In genomic region chr5:137599479-137599878, GRCh38 we compare ENCODE assay signal across 22 cellular contexts.
DNase-seq lines count a peak whose midpoint lies in the region; ATAC-seq and TF ChIP-seq lines count a peak whose summit lies in the region.
"Had no signal": no experiment of that assay in that cellular context is flagged by ENCODE, and none has a peak within 500 bp of the region (broad histone marks: within the 10 kb centered on the region; RNA-seq: fewer than 3 reads in every experiment).

No MANE protein-coding gene starts in this region.

- no CpG with 5 or more reads among the region's 6 CpGs for WGBS in neuronal stem cell (ENCODE audit: extremely low coverage in 2 of 2, insufficient read length in 2 of 2, insufficient replicate concordance in 1 of 2), 2 donors
- 85 to 89% methylated on average over 1 to 6 of the region's 6 CpGs for WGBS in endodermal cell (ENCODE audit: insufficient coverage in 1 of 2, insufficient read length in 1 of 2), 2 experiments

- H2AFZ ChIP-seq in neuronal stem cell (ENCODE audit: low read length), result no peak overlapping the region

- no peaks in the 10 kb centered on the region for H3K9me3 Mint-ChIP-seq in activated CD8-positive, alpha-beta T cell treated with anti-CD3 and anti-CD28 coated beads for 36 hours
- H3K9me3 Mint-ChIP-seq in endodermal cell, result no peaks in the 10 kb centered on the region
- H3K9me3 Mint-ChIP-seq: CD4-positive, alpha-beta memory T cell; CD8-positive, alpha-beta memory T cell had no signal

- no peaks in the 10 kb centered on the region for H3K36me3 Mint-ChIP-seq in activated CD8-positive, alpha-beta T cell treated with anti-CD3 and anti-CD28 coated beads for 36 hours (ENCODE audit: low read depth)
- H3K36me3 Mint-ChIP-seq in endodermal cell (ENCODE audit: low read depth), result no peaks in the 10 kb centered on the region
- H3K36me3 Mint-ChIP-seq: CD14-positive monocyte; CD4-positive, alpha-beta memory T cell; CD4-positive, CD25-positive, alpha-beta regulatory T cell; CD8-positive, alpha-beta memory T cell had no signal

- no peaks in the 10 kb centered on the region for H3K9me3 ChIP-seq in HEK293 (ENCODE audit: control insufficient read depth, insufficient read depth, low read depth, low read length)
- H3K9me3 ChIP-seq in neuronal stem cell (replicated peaks in 1 of 2; ENCODE audit: control insufficient read depth in 2 of 2, insufficient read depth in 1 of 2, low read depth in 1 of 2, low read length in 2 of 2), result no peaks in the 10 kb centered on the region
- no peaks in the 10 kb centered on the region for H3K9me3 ChIP-seq in vagina
- no peaks in the 10 kb centered on the region for H3K9me3 ChIP-seq in endodermal cell (ENCODE audit: control insufficient read depth, low read length)
- H3K9me3 ChIP-seq: BE2C, BLaER1 had no signal

- H3K4me3 ChIP-seq in HEK293 (ENCODE audit: low read depth, low read length) (no peak overlapping the region), neuronal stem cell (ENCODE audit: low read length in 2 of 2) (no peak overlapping the region), vagina (no peak overlapping the region), dorsolateral prefrontal cortex (no peak overlapping the region), endodermal cell (ENCODE audit: low read length) (no peak overlapping the region)
- H3K4me3 ChIP-seq: BLaER1, GM12878 had no signal

- H3K27me3 Mint-ChIP-seq in activated CD8-positive, alpha-beta T cell treated with anti-CD3 and anti-CD28 coated beads for 36 hours, result peaks cover 22% of the 10 kb centered on the region
- H3K27me3 Mint-ChIP-seq in endodermal cell (ENCODE audit: insufficient read depth), result peaks cover 28% of the 10 kb centered on the region

- TF ChIP-seq CTCF in HEK293 (tag by site-specific recombination; IDR thresholded peaks at IDR 0.05) (no peak), vagina (IDR thresholded peaks at IDR 0.05) (no peak), dorsolateral prefrontal cortex (IDR thresholded peaks at IDR 0.05 in 54 of 56, conservative IDR thresholded peaks at IDR 0.05 in 2 of 56; ENCODE audit: low read depth in 1 of 56, partially characterized antibody in 56 of 56) (no peak), endodermal cell (conservative IDR thresholded peaks at IDR 0.05) (no peak)
- TF ChIP-seq CTCF in activated CD8-positive, alpha-beta T cell treated with anti-CD3 and anti-CD28 coated beads for 36 hours (IDR thresholded peaks at IDR 0.05), result no peak

- H3K79me1 ChIP-seq in neuronal stem cell (ENCODE audit: low read depth, low read length), result no peaks in the 10 kb centered on the region

- no peak overlapping the region for H3K14ac ChIP-seq in neuronal stem cell (ENCODE audit: low read length)

- no peak overlapping the region for H3K4me2 ChIP-seq in neuronal stem cell (ENCODE audit: insufficient read depth, low read length, poor library complexity, severe bottlenecking)
- H3K4me2 ChIP-seq: BLaER1 had no signal

- DNase-seq in G401 (ENCODE audit: low spot score), result peak; percentile 22
- DNase-seq in neuronal stem cell (ENCODE audit: low spot score), result no peak
- DNase-seq in vagina (ENCODE audit: extremely low spot score in 2 of 2), result peak; percentile 25 to 42
- DNase-seq in activated CD8-positive, alpha-beta T cell treated with anti-CD3 and anti-CD28 coated beads for 36 hours, result no peak
- DNase-seq in dorsolateral prefrontal cortex, result no peak
- no peak for DNase-seq in endodermal cell
- DNase-seq: 8988T; ACHN; BE2C; CD4-positive, alpha-beta memory T cell; CD4-positive, CD25-positive, alpha-beta regulatory T cell; CD8-positive, alpha-beta memory T cell; COR-L47; DMS153; DMS53; DMS79; DND-41; GDM1 had no signal

- no peak overlapping the region for H3K4me3 Mint-ChIP-seq in activated CD8-positive, alpha-beta T cell treated with anti-CD3 and anti-CD28 coated beads for 36 hours
- no peak overlapping the region for H3K4me3 Mint-ChIP-seq in endodermal cell
- H3K4me3 Mint-ChIP-seq: CD4-positive, alpha-beta memory T cell; CD4-positive, CD25-positive, alpha-beta regulatory T cell; CD8-positive, alpha-beta memory T cell had no signal

- no peak overlapping the region for H2BK15ac ChIP-seq in neuronal stem cell (ENCODE audit: low read length)

- H3K27me3 ChIP-seq in neuronal stem cell (ENCODE audit: control insufficient read depth in 3 of 3, insufficient read depth in 3 of 3, low read depth in 1 of 3, low read length in 3 of 3) (peaks cover 0 to 64% (median 0%) of the 10 kb centered on the region in 3 experiments), vagina (no peaks in the 10 kb centered on the region), dorsolateral prefrontal cortex (no peaks in the 10 kb centered on the region), endodermal cell (ENCODE audit: control insufficient read depth, insufficient read depth, low read length, poor library complexity, severe bottlenecking) (peaks cover 36% of the 10 kb centered on the region)
- H3K27me3 ChIP-seq: BE2C, BLaER1 had no signal

- H2AK5ac ChIP-seq in neuronal stem cell (ENCODE audit: low read depth, low read length), result no peak overlapping the region

- no peak for ATAC-seq in activated CD8-positive, alpha-beta T cell treated with anti-CD3 and anti-CD28 coated beads for 36 hours
- ATAC-seq: GM12878 had no signal

- H2BK12ac ChIP-seq in neuronal stem cell (ENCODE audit: low read length), result no peak overlapping the region

- TF ChIP-seq POLR2A in vagina (IDR thresholded peaks at IDR 0.05), result no peak

- CTCF ChIA-PET in HEK293 (lab: Yijun Ruan, JAX), result no interaction called here
- CTCF ChIA-PET in activated CD8-positive, alpha-beta T cell treated with anti-CD3 and anti-CD28 coated beads for 36 hours (lab: Charles Lee), result no interaction called here

- in situ Hi-C loops in G401 (cut with HindIII; ENCODE audit: low sequenced_read_pairs), result no loop called here

- no peak overlapping the region for H3K23ac ChIP-seq in neuronal stem cell (ENCODE audit: low read depth, low read length, poor library complexity)

- no peak overlapping the region for H2BK120ac ChIP-seq in neuronal stem cell (ENCODE audit: low read depth, low read length)

- H3K4ac ChIP-seq in neuronal stem cell (ENCODE audit: low read length), result no peak overlapping the region

- no peak overlapping the region for H2BK5ac ChIP-seq in neuronal stem cell (ENCODE audit: low read length)

- intact Hi-C loops in vagina (cut with DNase I) (no loop called here), dorsolateral prefrontal cortex (cut with DNase I) (no loop called here)
- intact Hi-C loops in activated CD8-positive, alpha-beta T cell treated with anti-CD3 and anti-CD28 coated beads for 36 hours (cut with micrococcal nuclease), result no loop called here

- H4K8ac ChIP-seq in neuronal stem cell (ENCODE audit: low read depth, low read length), result no peak overlapping the region

- H3K4me1 Mint-ChIP-seq in activated CD8-positive, alpha-beta T cell treated with anti-CD3 and anti-CD28 coated beads for 36 hours (ENCODE audit: low read depth), result no peaks in the 10 kb centered on the region
- peaks cover under 1% of the 10 kb centered on the region for H3K4me1 Mint-ChIP-seq in endodermal cell
- H3K4me1 Mint-ChIP-seq: CD4-positive, alpha-beta memory T cell; CD4-positive, CD25-positive, alpha-beta regulatory T cell; CD8-positive, alpha-beta memory T cell had no signal

- no peak overlapping the region for H4K91ac ChIP-seq in neuronal stem cell (ENCODE audit: low read depth, low read length, poor library complexity)

- no peak overlapping the region for H3K27ac Mint-ChIP-seq in activated CD8-positive, alpha-beta T cell treated with anti-CD3 and anti-CD28 coated beads for 36 hours
- H3K27ac Mint-ChIP-seq in endodermal cell, result no peak overlapping the region
- H3K27ac Mint-ChIP-seq: CD14-positive monocyte; CD4-positive, alpha-beta memory T cell; CD4-positive, CD25-positive, alpha-beta regulatory T cell; CD8-positive, alpha-beta memory T cell had no signal

- POLR2A ChIA-PET in HEK293 (lab: Yijun Ruan, JAX), result no interaction called here
- POLR2A ChIA-PET in activated CD8-positive, alpha-beta T cell treated with anti-CD3 and anti-CD28 coated beads for 36 hours (lab: Charles Lee), result no interaction called here

- H3K9ac ChIP-seq in neuronal stem cell (ENCODE audit: low read depth, low read length, poor library complexity) (peak overlapping the region; percentile 44), endodermal cell (ENCODE audit: extremely low read depth, low read length, poor library complexity, severe bottlenecking) (no peak overlapping the region)
- H3K9ac ChIP-seq: BLaER1 had no signal

- no peaks in the 10 kb centered on the region for H3K4me1 ChIP-seq in HEK293 (ENCODE audit: control insufficient read depth, insufficient read depth, low read length)
- H3K4me1 ChIP-seq in neuronal stem cell (ENCODE audit: control insufficient read depth in 2 of 2, insufficient read depth in 1 of 2, low read depth in 1 of 2, low read length in 2 of 2), result no peaks in the 10 kb centered on the region
- no peaks in the 10 kb centered on the region for H3K4me1 ChIP-seq in vagina
- H3K4me1 ChIP-seq in endodermal cell (ENCODE audit: control insufficient read depth, insufficient read depth, low read length), result no peaks in the 10 kb centered on the region
- H3K4me1 ChIP-seq: BLaER1 had no signal

- H3K36me3 ChIP-seq in HEK293 (ENCODE audit: control insufficient read depth in 2 of 2, insufficient read depth in 1 of 2, low read length in 2 of 2) (no peaks in the 10 kb centered on the region), neuronal stem cell (replicated peaks in 1 of 2; ENCODE audit: control insufficient read depth in 2 of 2, insufficient read depth in 2 of 2, low read length in 2 of 2) (no peaks in the 10 kb centered on the region), vagina (no peaks in the 10 kb centered on the region), endodermal cell (ENCODE audit: control insufficient read depth, insufficient read depth, low read length) (no peaks in the 10 kb centered on the region)
- H3K36me3 ChIP-seq: BE2C, BLaER1 had no signal

- no peak overlapping the region for H3K18ac ChIP-seq in neuronal stem cell (ENCODE audit: low read length)

- H3K27ac ChIP-seq in HEK293 (ENCODE audit: extremely low read depth, low read depth, low read length) (no peak overlapping the region), neuronal stem cell (replicated peaks; ENCODE audit: low read length) (no peak overlapping the region), vagina (no peak overlapping the region), dorsolateral prefrontal cortex (peak overlapping the region in 1 of 59 donors; percentile 79), endodermal cell (ENCODE audit: low read depth, low read length) (no peak overlapping the region)
- H3K27ac ChIP-seq: BLaER1 had no signal

TF ChIP-seq in HEK293, 187 proteins besides CTCF, POLR2A, EP300 and RAD21:
- TF ChIP-seq ZNF248 (tag by site-specific recombination; IDR thresholded peaks at IDR 0.05) (no peak), ZFHX2 (tag by site-specific recombination; conservative IDR thresholded peaks at IDR 0.05) (peak; percentile 69), EGR2 (tag by site-specific recombination; IDR thresholded peaks at IDR 0.05; ENCODE audit: low read depth) (peak; percentile 88)

Comparison
In these comparisons a context has a peak if more than half of its experiments do, and no peak if none do; other contexts are left out.
1. DNase-seq: peak in G401 (single experiment) and vagina (2 of 2); none in neuronal stem cell (single experiment), activated CD8-positive, alpha-beta T cell treated with anti-CD3 and anti-CD28 coated beads for 36 hours (single experiment), dorsolateral prefrontal cortex (0 of 10) and endodermal cell (single experiment).